8 cellular contexts compared by ENCODE assay signal in genomic region chr22:31089101-31090100, GRCh38. TPM values are rescaled to one million over a fixed set of nuclear protein-coding genes. Genes with fewer than 3 reads are reported as not detected.
DNase-seq lines count a peak whose midpoint lies in the region; ATAC-seq and TF ChIP-seq lines count a peak whose summit lies in the region.

No MANE protein-coding gene starts in this region.

- peaks cover under 1% of the 10 kb centered on the region for H3K4me1 Mint-ChIP-seq in T-helper 2 cell treated with Interferon-gamma antibody and Interleukin-4, amounts not matched to agents 5 μg/mL and 100 μg/mL, for 36 hours (ENCODE audit: low read depth)

- no peaks in the 10 kb centered on the region for H3K9me3 ChIP-seq in body of pancreas
- no peaks in the 10 kb centered on the region for H3K9me3 ChIP-seq in tibial artery

- peak overlapping the region in 1 of 4 donors; percentile 8 for H3K27ac ChIP-seq in body of pancreas
- peak overlapping the region; percentile 99 to 100 for H3K27ac ChIP-seq in tibial artery

- H3K4me1 ChIP-seq in body of pancreas (peaks cover 35% of the 10 kb centered on the region), tibial artery (peaks cover 0 to 93% (median 91%) of the 10 kb centered on the region in 4 donors)

- no peak for TF ChIP-seq POLR2A in body of pancreas (IDR thresholded peaks at IDR 0.05)

- ATAC-seq in body of pancreas, result no peak
- no peak for ATAC-seq in HG03175 (IDR thresholded peaks at IDR 0.05; ENCODE audit: unreplicated experiment)

- no peak overlapping the region for H3K27ac Mint-ChIP-seq in T-helper 2 cell treated with Interferon-gamma antibody and Interleukin-4, amounts not matched to agents 5 μg/mL and 100 μg/mL, for 36 hours

- intact Hi-C loops in body of pancreas (cut with DNase I) (loop anchor here (5.0 kb wide), 1 partner anchor 147 kb away; no protein-coding TSS in a partner anchor), tibial artery (cut with DNase I; ENCODE audit: low total_unique reads) (loop anchor here (2.0 kb wide), 1 partner anchor 17 kb away; the partner anchor contains the start of gene SELENOM)

- H3K36me3 Mint-ChIP-seq in T-helper 2 cell treated with Interferon-gamma antibody and Interleukin-4, amounts not matched to agents 5 μg/mL and 100 μg/mL, for 36 hours (ENCODE audit: low read depth), result peaks cover 2% of the 10 kb centered on the region

- WGBS in body of pancreas, 2 donors, result 53 to 71% methylated on average over 4 to 9 of the region's 11 CpGs

- H3K27me3 ChIP-seq in body of pancreas (no peaks in the 10 kb centered on the region), kidney epithelial cell (ENCODE audit: control insufficient read depth, insufficient read depth, low read length) (no peaks in the 10 kb centered on the region), tibial artery (no peaks in the 10 kb centered on the region)

- TF ChIP-seq CTCF in body of pancreas (IDR thresholded peaks at IDR 0.05) (peak; percentile 36 to 64 (median 56)), kidney epithelial cell (IDR thresholded peaks at IDR 0.05; ENCODE audit: insufficient read depth, low read length, poor library complexity, severe bottlenecking) (peak; percentile 81), tibial artery (IDR thresholded peaks at IDR 0.05) (peak; percentile 79 to 85)

- no peaks in the 10 kb centered on the region for H3K27me3 Mint-ChIP-seq in T-helper 2 cell treated with Interferon-gamma antibody and Interleukin-4, amounts not matched to agents 5 μg/mL and 100 μg/mL, for 36 hours (ENCODE audit: low read depth)

- H3K4me3 ChIP-seq in body of pancreas, result no peak overlapping the region
- no peak overlapping the region for H3K4me3 ChIP-seq in kidney epithelial cell (ENCODE audit: low read depth, low read length)
- no peak overlapping the region for H3K4me3 ChIP-seq in tibial artery

- no peak overlapping the region for H3K4me3 Mint-ChIP-seq in T-helper 2 cell treated with Interferon-gamma antibody and Interleukin-4, amounts not matched to agents 5 μg/mL and 100 μg/mL, for 36 hours

- DNase-seq in activated T-cell treated with anti-CD3 and anti-CD28 coated beads, Interleukin-2, amount 50 U/mL, for 1 hour, result peak; percentile 48
- no peak for DNase-seq in activated T-cell treated with anti-CD3 and anti-CD28 coated beads for 4 hours
- DNase-seq in NCI-H1694 treated with DMSO at 0.1 percent for 48 hours (lab: John Stamatoyannopoulos, UW), result peak; percentile 15
- peak in 3 of 4 donors; percentile 31 to 51 (median 36) for DNase-seq in body of pancreas
- DNase-seq in kidney epithelial cell (ENCODE audit: low read depth), result no peak
- DNase-seq in tibial artery, result peak in 1 of 2 donors; percentile 81
- no peak for DNase-seq in T-helper 2 cell treated with Interferon-gamma antibody and Interleukin-4, amounts not matched to agents 5 μg/mL and 100 μg/mL, for 36 hours (ENCODE audit: low spot score)

- no peaks in the 10 kb centered on the region for H3K9me3 Mint-ChIP-seq in T-helper 2 cell treated with Interferon-gamma antibody and Interleukin-4, amounts not matched to agents 5 μg/mL and 100 μg/mL, for 36 hours

- H3K36me3 ChIP-seq in body of pancreas (replicated peaks in 1 of 2; ENCODE audit: insufficient read depth in 1 of 2, low read depth in 2 of 2), result peaks cover 0 to 19% of the 10 kb centered on the region in 2 donors
- peaks cover 10% of the 10 kb centered on the region for H3K36me3 ChIP-seq in kidney epithelial cell (ENCODE audit: control insufficient read depth, insufficient read depth, low read length)
- peaks cover 79 to 95% (median 88%) of the 10 kb centered on the region in 3 donors for H3K36me3 ChIP-seq in tibial artery

RNA-seq across cellular contexts. Expression of gene SMTN, which starts 8.3 kb away (rescaled TPM):
- 10 to 100 TPM; 35.5 to 50.1 TPM for total RNA-seq in body of pancreas
- 51.7 and 55.4 TPM in 2 replicates for total RNA-seq in kidney epithelial cell

RNA-seq across cellular contexts. Expression of gene SELENOM, which starts 18.0 kb away (rescaled TPM):
- total RNA-seq in body of pancreas, result 100 to 1,000 TPM; 127 to 198 TPM
- total RNA-seq in kidney epithelial cell, result 55.2 and 60.4 TPM in 2 replicates

RNA-seq across cellular contexts. Expression of gene INPP5J, which starts 33.4 kb away (rescaled TPM):
- total RNA-seq in body of pancreas (10 to 100 TPM; 16.1 to 17.8 TPM), kidney epithelial cell (5.5 and 5.6 TPM in 2 replicates)

RNA-seq across cellular contexts. Expression of gene PLA2G3, which starts 50.9 kb away (rescaled TPM):
- not detected for total RNA-seq in body of pancreas
- total RNA-seq in kidney epithelial cell, result 0.46 and 0.48 TPM in 2 replicates

Comparison
In these comparisons a context has a peak if more than half of its experiments do, and no peak if none do; other contexts are left out.
1. DNase-seq: peak in activated T-cell treated with anti-CD3 and anti-CD28 coated beads, Interleukin-2, amount 50 U/mL, for 1 hour (single experiment), NCI-H1694 treated with DMSO at 0.1 percent for 48 hours (single experiment) and body of pancreas (3 of 4); none in activated T-cell treated with anti-CD3 and anti-CD28 coated beads for 4 hours (single experiment), kidney epithelial cell (single experiment) and T-helper 2 cell treated with Interferon-gamma antibody and Interleukin-4, amounts not matched to agents 5 μg/mL and 100 μg/mL, for 36 hours (single experiment).
2. Peak in every context shown above with its lines, with median percentiles within 50 percentile points of each other: CTCF ChIP-seq.